12 cellular contexts compared by ENCODE assay signal in the genomic region with DNA sequence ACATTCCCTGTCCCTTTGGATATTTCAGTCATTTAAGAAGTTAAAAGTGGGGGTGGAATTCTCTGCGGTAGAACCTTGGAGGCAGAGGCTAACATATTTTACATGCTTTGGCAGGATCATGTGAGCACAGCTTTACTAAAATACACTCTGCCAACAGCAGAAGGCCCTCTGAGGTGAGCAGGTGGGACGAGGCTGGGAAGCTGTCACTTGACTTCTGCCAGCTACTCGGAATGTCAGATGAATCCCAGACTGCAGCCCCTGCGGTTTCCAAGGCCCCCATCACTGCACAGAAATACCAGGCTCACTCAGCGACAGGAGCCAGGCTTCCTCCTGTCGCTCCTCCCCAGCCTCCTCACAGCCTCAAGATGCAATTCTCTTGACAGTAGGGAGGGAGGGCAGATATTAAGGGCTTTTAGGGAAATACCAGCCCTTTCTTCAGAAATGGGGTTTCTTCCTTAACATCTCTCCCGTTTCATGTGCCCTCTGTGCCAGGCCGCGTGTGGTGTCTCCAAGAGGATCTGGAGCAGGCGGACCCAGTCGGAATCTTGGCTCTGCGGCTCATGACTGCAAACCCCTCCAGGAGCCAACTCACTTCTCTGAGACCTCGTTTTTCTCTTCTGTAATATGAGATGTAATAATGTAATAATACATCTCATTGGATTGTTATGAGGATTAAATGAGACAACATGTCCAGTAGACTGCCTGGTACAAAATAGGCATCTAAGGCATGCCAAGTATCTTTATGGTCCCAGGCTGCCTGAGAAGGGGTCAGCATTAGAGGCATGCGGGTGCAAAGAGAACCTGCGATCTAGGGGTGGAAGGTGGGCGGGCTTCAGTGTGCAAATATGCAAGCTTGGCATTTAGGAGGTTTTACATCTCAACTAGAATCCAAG.
DNase-seq lines count a peak whose midpoint lies in the region; ATAC-seq and TF ChIP-seq lines count a peak whose summit lies in the region.
"Had no signal": no experiment of that assay in that cellular context is flagged by ENCODE, and none has a peak within 500 bp of the region (broad histone marks: within the 10 kb centered on the region; RNA-seq: fewer than 3 reads in every experiment).

No MANE protein-coding gene starts in this region.

- H3K27me3 Mint-ChIP-seq in GM23338 (ENCODE audit: insufficient read depth, low read depth, poor library complexity): no peaks in the 10 kb centered on the region
- H3K27me3 Mint-ChIP-seq: activated B cell treated with CpG ODN at 0.5 μM for 24 hours; dendritic cell treated with granulocyte-macrophage colony-stimulating factor and Interleukin-4, amounts not matched to agents 40 ng/mL and 50 ng/mL, for 4 days had no signal

- H3K27me3 ChIP-seq in GM23338 (ENCODE audit: insufficient read depth) (no peaks in the 10 kb centered on the region), smooth muscle cell (ENCODE audit: low read depth) (no peaks in the 10 kb centered on the region)

- peaks cover 48% of the 10 kb centered on the region for H3K4me1 Mint-ChIP-seq in GM23338

- H3K36me3 ChIP-seq in GM23338 (ENCODE audit: insufficient read depth): no peaks in the 10 kb centered on the region
- no peaks in the 10 kb centered on the region for H3K36me3 ChIP-seq in smooth muscle cell (ENCODE audit: low read depth)

- H3K4me3 Mint-ChIP-seq in GM23338: no peak overlapping the region
- H3K4me3 Mint-ChIP-seq: activated B cell treated with CpG ODN at 0.5 μM for 24 hours; dendritic cell treated with granulocyte-macrophage colony-stimulating factor and Interleukin-4, amounts not matched to agents 40 ng/mL and 50 ng/mL, for 4 days had no signal

- ATAC-seq in GM23338 (peak; percentile 34; the same call in 1 of the 3 replicates), HG03025 (IDR thresholded peaks at IDR 0.05; ENCODE audit: low FRiP score, unreplicated experiment) (no peak), HG02588 (IDR thresholded peaks at IDR 0.05; ENCODE audit: unreplicated experiment) (no peak), GM19467 (IDR thresholded peaks at IDR 0.05; ENCODE audit: unreplicated experiment) (no peak)
- ATAC-seq: sciatic nerve had no signal

- no peak overlapping the region for H3K9ac ChIP-seq in smooth muscle cell (ENCODE audit: low read depth)

- no peaks in the 10 kb centered on the region; the same call in 1 of the 2 replicates for H3K9me2 ChIP-seq in GM23338 (ENCODE audit: insufficient read depth)

- H3K9me3 Mint-ChIP-seq in GM23338: no peaks in the 10 kb centered on the region
- H3K9me3 Mint-ChIP-seq: activated B cell treated with CpG ODN at 0.5 μM for 24 hours; dendritic cell treated with granulocyte-macrophage colony-stimulating factor and Interleukin-4, amounts not matched to agents 40 ng/mL and 50 ng/mL, for 4 days had no signal

- H3K4me1 ChIP-seq in GM23338 (ENCODE audit: insufficient read depth): peaks cover 35% of the 10 kb centered on the region
- peaks cover 9% of the 10 kb centered on the region for H3K4me1 ChIP-seq in smooth muscle cell (ENCODE audit: low read depth)

- no peak overlapping the region for H3K4me3 ChIP-seq in GM23338
- H3K4me3 ChIP-seq in smooth muscle cell: no peak overlapping the region
- H3K4me3 ChIP-seq: SK-N-MC had no signal

- H3F3A ChIP-seq in GM23338 (replicated peaks; ENCODE audit: low read depth) (no peaks in the 10 kb centered on the region), smooth muscle cell (ENCODE audit: low read depth) (peaks cover 6% of the 10 kb centered on the region)

- H3K36me3 Mint-ChIP-seq in GM23338 (ENCODE audit: low read depth): no peaks in the 10 kb centered on the region

- H3K9me3 ChIP-seq in smooth muscle cell (replicated peaks; ENCODE audit: low read depth): no peaks in the 10 kb centered on the region

- no peak for TF ChIP-seq CTCF in GM23338 (conservative IDR thresholded peaks at IDR 0.05; ENCODE audit: low read depth in 2 of 2)
- no peak for TF ChIP-seq CTCF in smooth muscle cell (IDR thresholded peaks at IDR 0.05; ENCODE audit: borderline replicate concordance, insufficient read depth, poor library complexity, severe bottlenecking)

- peak; percentile 14 for DNase-seq in GM23338 (ENCODE audit: low spot score)
- DNase-seq in astrocyte of the hippocampus (ENCODE audit: low read depth, low spot score): peak; percentile 57
- peak; percentile 94 for DNase-seq in islet precursor cell
- DNase-seq in smooth muscle cell (lab: John Stamatoyannopoulos, UW; ENCODE audit: unreplicated experiment): no peak
- DNase-seq: activated B cell treated with CpG ODN at 0.5 μM for 24 hours, NCI-H1417 treated with DMSO at 0.1 percent for 48 hours had no signal

- H3K4me2 ChIP-seq in GM23338 (no peak overlapping the region), smooth muscle cell (peak overlapping the region; percentile 28)

- H4K20me1 ChIP-seq in GM23338 (replicated peaks; ENCODE audit: insufficient read depth): no peaks in the 10 kb centered on the region
- H4K20me1 ChIP-seq in smooth muscle cell (ENCODE audit: low read depth): no peaks in the 10 kb centered on the region

- H2AFZ ChIP-seq in GM23338 (no peak overlapping the region), smooth muscle cell (ENCODE audit: low read depth) (no peak overlapping the region)

- no peaks in the 10 kb centered on the region for H3K79me2 ChIP-seq in GM23338 (replicated peaks; ENCODE audit: insufficient read depth)
- no peaks in the 10 kb centered on the region for H3K79me2 ChIP-seq in smooth muscle cell (ENCODE audit: low read depth)

- H3K27ac Mint-ChIP-seq in GM23338: no peak overlapping the region
- H3K27ac Mint-ChIP-seq: activated B cell treated with CpG ODN at 0.5 μM for 24 hours; dendritic cell treated with granulocyte-macrophage colony-stimulating factor and Interleukin-4, amounts not matched to agents 40 ng/mL and 50 ng/mL, for 4 days had no signal

- H3K27ac ChIP-seq in GM23338 (ENCODE audit: low read depth) (no peak overlapping the region), smooth muscle cell (ENCODE audit: low read depth) (no peak overlapping the region)
- H3K27ac ChIP-seq: SK-N-MC had no signal

- WGBS in smooth muscle cell (ENCODE audit: low lambda C conversion rate): 57% methylated on average over 16 of the region's 16 CpGs

TF ChIP-seq in GM23338, 12 proteins besides CTCF, POLR2A, EP300 and RAD21 (continues in another document):
- TF ChIP-seq CREB1 (CRISPR knock-in tag; IDR thresholded peaks at IDR 0.05; ENCODE audit: low read depth) (no peak), REST (IDR thresholded peaks at IDR 0.05; ENCODE audit: unreplicated experiment) (no peak), ZNF114 (CRISPR knock-in tag; IDR thresholded peaks at IDR 0.05) (no peak), POLR2AphosphoS5 (IDR thresholded peaks at IDR 0.05; ENCODE audit: low read depth) (no peak), EZH2 (IDR thresholded peaks at IDR 0.05; ENCODE audit: low read depth, unreplicated experiment) (no peak), STAT1 (IDR thresholded peaks at IDR 0.05; ENCODE audit: unreplicated experiment) (no peak), NANOG (IDR thresholded peaks at IDR 0.05; ENCODE audit: borderline replicate concordance) (no peak)
- TF ChIP-seq, protein P1, sequence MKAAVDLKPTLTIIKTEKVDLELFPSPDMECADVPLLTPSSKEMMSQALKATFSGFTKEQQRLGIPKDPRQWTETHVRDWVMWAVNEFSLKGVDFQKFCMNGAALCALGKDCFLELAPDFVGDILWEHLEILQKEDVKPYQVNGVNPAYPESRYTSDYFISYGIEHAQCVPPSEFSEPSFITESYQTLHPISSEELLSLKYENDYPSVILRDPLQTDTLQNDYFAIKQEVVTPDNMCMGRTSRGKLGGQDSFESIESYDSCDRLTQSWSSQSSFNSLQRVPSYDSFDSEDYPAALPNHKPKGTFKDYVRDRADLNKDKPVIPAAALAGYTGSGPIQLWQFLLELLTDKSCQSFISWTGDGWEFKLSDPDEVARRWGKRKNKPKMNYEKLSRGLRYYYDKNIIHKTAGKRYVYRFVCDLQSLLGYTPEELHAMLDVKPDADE (IDR thresholded peaks at IDR 0.05): no peak
